Comparison of ENCODE assay signal across 8 cellular contexts in the genomic region with DNA sequence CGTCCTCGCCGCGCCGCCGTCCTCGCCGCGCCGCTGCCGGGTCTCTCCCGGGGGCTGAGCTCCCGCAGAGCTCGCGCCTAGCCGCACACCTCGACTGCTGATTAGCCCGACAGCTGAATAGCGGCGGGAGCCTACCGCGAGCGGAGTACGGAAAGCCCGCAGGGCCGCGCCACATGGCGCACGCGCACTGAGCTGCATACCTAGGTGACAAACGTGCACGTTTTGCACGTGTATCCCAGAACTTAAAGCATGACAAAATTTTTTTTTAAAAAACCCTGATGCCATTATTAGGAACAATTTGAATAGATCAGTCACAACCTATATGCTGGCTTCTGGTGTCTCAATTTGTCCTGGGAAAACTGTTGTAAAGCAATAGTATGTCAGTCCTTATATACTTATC. TPM values are rescaled to one million over a fixed set of nuclear protein-coding genes. Genes with fewer than 3 reads are reported as not detected.
A peak's percentile ranks its signal among the peaks of the same experiment; 100 is the strongest.
DNase-seq lines count a peak whose midpoint lies in the region; ATAC-seq, FAIRE-seq and TF ChIP-seq lines count a peak whose summit lies in the region.

A gene with protein sequence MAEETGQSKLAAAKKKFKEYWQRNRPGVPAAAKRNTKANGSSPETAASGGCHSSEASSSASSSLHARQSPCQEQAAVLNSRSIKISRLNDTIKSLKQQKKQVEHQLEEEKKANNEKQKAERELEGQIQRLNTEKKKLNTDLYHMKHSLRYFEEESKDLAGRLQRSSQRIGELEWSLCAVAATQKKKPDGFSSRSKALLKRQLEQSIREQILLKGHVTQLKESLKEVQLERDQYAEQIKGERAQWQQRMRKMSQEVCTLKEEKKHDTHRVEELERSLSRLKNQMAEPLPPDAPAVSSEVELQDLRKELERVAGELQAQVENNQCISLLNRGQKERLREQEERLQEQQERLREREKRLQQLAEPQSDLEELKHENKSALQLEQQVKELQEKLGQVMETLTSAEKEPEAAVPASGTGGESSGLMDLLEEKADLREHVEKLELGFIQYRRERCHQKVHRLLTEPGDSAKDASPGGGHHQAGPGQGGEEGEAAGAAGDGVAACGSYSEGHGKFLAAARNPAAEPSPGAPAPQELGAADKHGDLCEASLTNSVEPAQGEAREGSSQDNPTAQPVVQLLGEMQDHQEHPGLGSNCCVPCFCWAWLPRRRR (minus strand): TSS at position 122 of the 400 bp plus-strand sequence. CDS start 48,117 bp downstream, outside the sequence.

- peaks cover 0 to 5% of the 10 kb centered on the region in 2 experiments; a peak in 2 of 4 replicates for H3K9me3 ChIP-seq in H1 (ENCODE audit: insufficient read depth in 2 of 2, low read depth in 1 of 2, low read length in 1 of 2)
- H3K9me3 ChIP-seq in mesodermal cell (ENCODE audit: control insufficient read depth, low read length), result no peaks in the 10 kb centered on the region

- no peak within 1 kb of the TSS for H2BK20ac ChIP-seq in H1 (ENCODE audit: low read length)

- ATAC-seq in GM18505 (IDR thresholded peaks at IDR 0.05; ENCODE audit: unreplicated experiment), result peak; percentile 68
- ATAC-seq in HG03060 (IDR thresholded peaks at IDR 0.05; ENCODE audit: low read depth, unreplicated experiment), result peak; percentile 53

- no peak within 1 kb of the TSS for H3K4ac ChIP-seq in H1 (replicated peaks; ENCODE audit: insufficient read length, low read depth, low read length)

- H3K18ac ChIP-seq in H1 (ENCODE audit: extremely low read depth, low read length), result no peak within 1 kb of the TSS

- peak within 1 kb of the TSS in 1 of 4 experiments; percentile 66; a peak in 1 of 7 replicates for H3K9ac ChIP-seq in H1 (replicated peaks in 1 of 4; ENCODE audit: extremely low read depth in 1 of 4, low read depth in 3 of 4, low read length in 3 of 4)

- no peak for TF ChIP-seq EP300 in H1 (IDR thresholded peaks at IDR 0.05; ENCODE audit: borderline replicate concordance in 1 of 2, low read depth in 2 of 2, low read length in 2 of 2)

- no peak for TF ChIP-seq RAD21 in H1 (IDR thresholded peaks at IDR 0.05 in 1 of 2, conservative IDR thresholded peaks at IDR 0.05 in 1 of 2; ENCODE audit: low read depth in 2 of 2, low read length in 2 of 2)

- no peaks in the 10 kb centered on the region for H3K79me1 ChIP-seq in H1 (ENCODE audit: low read depth, low read length)

- no peak within 1 kb of the TSS for H2BK5ac ChIP-seq in H1 (ENCODE audit: low read depth, low read length)

- H3K4me1 ChIP-seq in H1 (replicated peaks in 1 of 4; ENCODE audit: control insufficient read depth in 3 of 4, insufficient read depth in 4 of 4, low read length in 3 of 4) (no peaks in the 10 kb centered on the region; a peak in 1 of 7 replicates), mesodermal cell (ENCODE audit: control insufficient read depth, insufficient read depth, low read length, poor library complexity, severe bottlenecking) (no peaks in the 10 kb centered on the region)

- FAIRE-seq in H1 (lab: Jason Lieb, UNC), result no peak

- CTCF ChIA-PET in H1 (lab: Charles Lee; ENCODE audit: partially characterized antibody), result no interaction called here

- H2BK15ac ChIP-seq in H1 (ENCODE audit: low read length), result no peak within 1 kb of the TSS

- no peak within 1 kb of the TSS for H3K56ac ChIP-seq in H1 (replicated peaks; ENCODE audit: insufficient read length, low read depth, low read length)

- H3K36me3 ChIP-seq in H1 (ENCODE audit: control insufficient read depth in 2 of 4, insufficient read depth in 4 of 4, low read length in 3 of 4) (no peaks in the 10 kb centered on the region), mesodermal cell (ENCODE audit: control insufficient read depth, insufficient read depth, low read length) (no peaks in the 10 kb centered on the region)

- H4K91ac ChIP-seq in H1 (replicated peaks; ENCODE audit: insufficient read length, low read length), result no peak within 1 kb of the TSS

- peak within 1 kb of the TSS; percentile 66 to 70 for H3K4me2 ChIP-seq in H1 (ENCODE audit: insufficient read depth in 1 of 2, low read depth in 2 of 2, low read length in 2 of 2)

- no peaks in the 10 kb centered on the region for H4K20me1 ChIP-seq in H1 (replicated peaks in 1 of 2; ENCODE audit: control insufficient read depth in 1 of 2, insufficient read depth in 2 of 2, low read length in 2 of 2)

- no peak within 1 kb of the TSS for H3K23ac ChIP-seq in H1 (ENCODE audit: insufficient read length)

- no peaks in the 10 kb centered on the region for H3K79me2 ChIP-seq in H1 (ENCODE audit: control insufficient read depth in 1 of 2, insufficient read depth in 2 of 2, low read length in 2 of 2)

- WGBS in H1 (ENCODE audit: extremely low coverage in 1 of 2, insufficient coverage in 1 of 2, insufficient read length in 1 of 2, insufficient replicate concordance in 2 of 2, low coverage in 1 of 2, low lambda C conversion rate in 2 of 2, missing lambda C conversion rate in 1 of 2), 2 experiments, result 5% methylated on average over 17 of the region's 33 CpGs; no CpG with 5 or more reads in 1 of the 2 experiments
- 0% methylated on average over 1 to 2 of the region's 33 CpGs for WGBS in mesodermal cell (ENCODE audit: insufficient coverage in 2 of 2), 2 experiments

- no peak within 1 kb of the TSS for H2AFZ ChIP-seq in H1 (ENCODE audit: low read length)

- DNase-seq in NCI-H446 treated with DMSO at 0.1 percent for 48 hours (lab: John Stamatoyannopoulos, UW) (peak; percentile 65), H1 (ENCODE audit: low read depth in 1 of 2, low spot score in 2 of 2) (peak; percentile 46 to 77), Kasumi-1 (lab: John Stamatoyannopoulos, UW) (no peak)
- DNase-seq in activated CD8-positive, alpha-beta memory T cell treated with anti-CD3 and anti-CD28 coated beads for 24 hours, result peak; percentile 88
- DNase-seq in stimulated activated CD8-positive, alpha-beta memory T cell treated with anti-CD3 and anti-CD28 coated beads, Interleukin-15, amount 100 ng/mL, for 24 hours (ENCODE audit: low read depth), result peak; percentile 75

- no peak within 1 kb of the TSS for H2BK12ac ChIP-seq in H1 (ENCODE audit: low read depth, low read length)

- H3K27me3 ChIP-seq in H1 (replicated peaks in 1 of 4; ENCODE audit: control insufficient read depth in 3 of 4, extremely low read depth in 1 of 4, insufficient read depth in 3 of 4, low read length in 3 of 4), result peaks cover 10 to 33% (median 25%) of the 10 kb centered on the region in 4 experiments

- TF ChIP-seq CTCF in H1 (IDR thresholded peaks at IDR 0.05; ENCODE audit: control extremely low read depth in 1 of 3, insufficient read depth in 1 of 3, low read depth in 1 of 3, low read length in 3 of 3), result no peak

- no peak within 1 kb of the TSS for H2AK5ac ChIP-seq in H1 (ENCODE audit: low read depth, low read length)

- H3K4me3 ChIP-seq in H1 (ENCODE audit: extremely low read depth in 1 of 4, insufficient read depth in 2 of 4, low read depth in 3 of 4, low read length in 4 of 4) (peak within 1 kb of the TSS; percentile 37 to 64 (median 40)), mesodermal cell (ENCODE audit: extremely low read depth, insufficient read depth, low read length, poor library complexity, severe bottlenecking) (peak within 1 kb of the TSS; percentile 37)

- no peak within 1 kb of the TSS for H2BK120ac ChIP-seq in H1 (replicated peaks; ENCODE audit: low read depth, low read length)

- H3K27ac ChIP-seq in H1 (ENCODE audit: low read depth, low read length), result no peak within 1 kb of the TSS
- H3K27ac ChIP-seq in mesodermal cell (ENCODE audit: low read depth, low read length, severe bottlenecking), result no peak within 1 kb of the TSS

- no peak within 1 kb of the TSS for H4K5ac ChIP-seq in H1 (ENCODE audit: insufficient read length, low read depth, low read length)

- peaks cover 2% of the 10 kb centered on the region; the same call in 1 of the 2 replicates for H3K23me2 ChIP-seq in H1 (ENCODE audit: low read depth, low read length)

- peak; percentile 64 for TF ChIP-seq POLR2A in GM18505 (IDR thresholded peaks at IDR 0.05; ENCODE audit: borderline replicate concordance, extremely low read depth, insufficient read depth, insufficient read length)
- no peak for TF ChIP-seq POLR2A in H1 (IDR thresholded peaks at IDR 0.05; ENCODE audit: control extremely low read depth in 1 of 2, low read depth in 2 of 2, low read length in 2 of 2)

- POLR2A ChIA-PET in H1 (lab: Charles Lee; ENCODE audit: partially characterized antibody), result no interaction called here

- H4K8ac ChIP-seq in H1 (ENCODE audit: extremely low read depth, insufficient read depth, low read length), result peak within 1 kb of the TSS; percentile 63; the same call in 1 of the 2 replicates

- H3K14ac ChIP-seq in H1 (ENCODE audit: insufficient read length), result no peak within 1 kb of the TSS

TF ChIP-seq in H1, 55 proteins besides CTCF, POLR2A, EP300 and RAD21 (continues in another document):
- TF ChIP-seq, protein P1, sequence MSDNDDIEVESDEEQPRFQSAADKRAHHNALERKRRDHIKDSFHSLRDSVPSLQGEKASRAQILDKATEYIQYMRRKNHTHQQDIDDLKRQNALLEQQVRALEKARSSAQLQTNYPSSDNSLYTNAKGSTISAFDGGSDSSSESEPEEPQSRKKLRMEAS (IDR thresholded peaks at IDR 0.05), result peak; percentile 97
- TF ChIP-seq CHD1 (IDR thresholded peaks at IDR 0.05; ENCODE audit: low read depth, low read length) (no peak), NRF1 (IDR thresholded peaks at IDR 0.05; ENCODE audit: low read depth, low read length) (peak; percentile 46; the same call in 1 of the 2 replicates), KDM4A (IDR thresholded peaks at IDR 0.05; ENCODE audit: low read depth, low read length, severe bottlenecking) (peak; percentile 18), CHD2 (IDR thresholded peaks at IDR 0.05; ENCODE audit: low read length) (no peak), TEAD4 (IDR thresholded peaks at IDR 0.05; ENCODE audit: low read depth, low read length) (peak; percentile 19; the same call in 1 of the 2 replicates), SP1 (IDR thresholded peaks at IDR 0.05; ENCODE audit: low read depth, low read length) (no peak)

RNA-seq across cellular contexts. Expression of the gene that starts here (rescaled TPM):
- 19.8 and 20.0 TPM in 2 replicates for total RNA-seq in H1 (2021; fragmentation: NEBNext Ultra II Directional; extraction: Animal tissue kit (Norgen Biotek cat#: 25700))
- 5.4 and 5.5 TPM in 2 replicates for polyA plus RNA-seq in H1 (2011; rRNA removed)
- polyA plus RNA-seq in H1 (2011; cell fraction: cytosol; rRNA removed), result 12.0 TPM
- 28.8 TPM for polyA plus RNA-seq in H1 (2011; cell fraction: nucleus; rRNA removed)
- polyA plus RNA-seq in H1 (2012, experiment 1 of 2), result 17.7 to 23.0 TPM (median 20.3 TPM) in 4 replicates
- polyA plus RNA-seq in H1 (2012, experiment 2 of 2), result 2.5 TPM
- polyA plus RNA-seq in H1 (2013, experiment 1 of 2), result 14.2 TPM
- 11.3 TPM for polyA plus RNA-seq in H1 (2013, experiment 2 of 2)
- 4.7 and 6.3 TPM in 2 replicates for polyA minus RNA-seq in H1 (2011; rRNA and poly(A)+ RNA removed)
- polyA minus RNA-seq in H1 (2011; cell fraction: cytosol; rRNA and poly(A)+ RNA removed), result 4.5 TPM
- 8.9 TPM for polyA minus RNA-seq in H1 (2011; cell fraction: nucleus; rRNA and poly(A)+ RNA removed)
- polyA plus RNA-seq in mesodermal cell (2013, experiment 1 of 2), result 27.6 TPM
- 27.6 TPM for polyA plus RNA-seq in mesodermal cell (2013, experiment 2 of 2)

Comparison
In these comparisons a context has a peak if more than half of its experiments do, and no peak if none do; other contexts are left out.
1. DNase-seq: peak in NCI-H446 treated with DMSO at 0.1 percent for 48 hours (single experiment), activated CD8-positive, alpha-beta memory T cell treated with anti-CD3 and anti-CD28 coated beads for 24 hours (single experiment), H1 (2 of 2) and stimulated activated CD8-positive, alpha-beta memory T cell treated with anti-CD3 and anti-CD28 coated beads, Interleukin-15, amount 100 ng/mL, for 24 hours (single experiment); none in Kasumi-1 (0 of 2).